In genomic region chr4:3074078-3074845, GRCh38 we compare ENCODE assay signal across 8 cellular contexts. TPM values are rescaled to one million over a fixed set of nuclear protein-coding genes. Genes with fewer than 3 reads are reported as not detected.
DNase-seq lines count a peak whose midpoint lies in the region; ATAC-seq and TF ChIP-seq lines count a peak whose summit lies in the region.

TSS of gene HTT (plus strand) at chr4:3074681. CDS start at chr4:3074826, 145 bp downstream.
TSS of gene HTT-AS (minus strand) at chr4:3074538.

- peak within 1 kb of the TSS; percentile 94 to 97 for H3K27ac ChIP-seq in liver (ENCODE audit: low read depth in 1 of 2, low read length in 2 of 2)

- peak; percentile 78 for ATAC-seq in GM19372 (IDR thresholded peaks at IDR 0.05; ENCODE audit: low read depth, unreplicated experiment)
- peak; percentile 73 for ATAC-seq in HG03521 (IDR thresholded peaks at IDR 0.05; ENCODE audit: unreplicated experiment)

- peak within 1 kb of the TSS; percentile 52 to 96 (median 88) for H3K4me3 ChIP-seq in liver (ENCODE audit: low read depth in 1 of 3, low read length in 3 of 3)

- WGBS in liver, result 1% methylated on average over 81 of the region's 81 CpGs

- no peak for TF ChIP-seq RAD21 in liver (IDR thresholded peaks at IDR 0.05)

- H3K36me3 ChIP-seq in liver (ENCODE audit: control insufficient read depth in 4 of 4, insufficient read depth in 3 of 4, low read depth in 1 of 4, low read length in 3 of 4), result no peaks in the 10 kb centered on the region

- DNase-seq in CD14-positive monocyte (ENCODE audit: low spot score) (peak; percentile 96), NCI-H748 (lab: John Stamatoyannopoulos, UW; ENCODE audit: unreplicated experiment) (peak; percentile 82), dermis blood vessel endothelial cell (peak; percentile 94)
- DNase-seq in activated CD4-positive, alpha-beta T cell treated with anti-CD3 and anti-CD28 coated beads, Interleukin-2, amount 50 U/mL, for 24 hours (ENCODE audit: low read depth in 1 of 2, low spot score in 1 of 2), result peak; percentile 95 to 96
- DNase-seq in stimulated activated CD4-positive, alpha-beta T cell treated with anti-CD3 and anti-CD28 coated beads, Interleukin-2, amount 100 ng/mL, for 48 hours, result peak; percentile 97 to 99

- H3K4me1 ChIP-seq in liver (ENCODE audit: control insufficient read depth in 4 of 4, insufficient read depth in 4 of 4, low read length in 3 of 4), result peaks cover 7 to 42% (median 32%) of the 10 kb centered on the region in 4 donors

- H3K27me3 ChIP-seq in liver (ENCODE audit: control insufficient read depth in 4 of 4, insufficient read depth in 4 of 4, low read length in 3 of 4), result no peaks in the 10 kb centered on the region

- peak within 1 kb of the TSS; percentile 88 to 89 for H3K9ac ChIP-seq in liver (ENCODE audit: low read depth in 1 of 2, low read length in 2 of 2)

- H3K27me3 Mint-ChIP-seq in CD14-positive monocyte (ENCODE audit: low read depth in 3 of 3), result peaks cover 0 to 3% (median 0%) of the 10 kb centered on the region in 3 donors

- H3K9me3 Mint-ChIP-seq in CD14-positive monocyte, result no peaks in the 10 kb centered on the region

- H3K9me3 ChIP-seq in liver (ENCODE audit: control insufficient read depth in 4 of 4, low read length in 3 of 4), result no peaks in the 10 kb centered on the region

- peaks cover 5 to 7% of the 10 kb centered on the region in 2 donors for H3K36me3 Mint-ChIP-seq in CD14-positive monocyte

- H3K4me1 Mint-ChIP-seq in CD14-positive monocyte, result peaks cover 22% of the 10 kb centered on the region

- H3K27ac Mint-ChIP-seq in CD14-positive monocyte, result peak within 1 kb of the TSS; percentile 89 to 99 (median 96)

- intact Hi-C loops in CD14-positive monocyte (cut with micrococcal nuclease), result loop anchor here (10.0 kb wide), 2 partner anchors 221 to 1489 kb away; partner anchors contain the start of gene RGS12 (in 1 of the 2)

- H3K4me3 Mint-ChIP-seq in CD14-positive monocyte, result peak within 1 kb of the TSS; percentile 92

- TF ChIP-seq CTCF in CD14-positive monocyte (IDR thresholded peaks at IDR 0.05) (no peak), liver (IDR thresholded peaks at IDR 0.05; ENCODE audit: low read depth, low read length, missing input control) (no peak)

TF ChIP-seq in liver, 16 proteins besides CTCF, POLR2A, EP300 and RAD21:
- TF ChIP-seq JUND (IDR thresholded peaks at IDR 0.05) (no peak), EGR1 (IDR thresholded peaks at IDR 0.05; ENCODE audit: low read depth in 2 of 2) (peak in 1 of 2 donors; percentile 4), RXRA (IDR thresholded peaks at IDR 0.05) (no peak), FOXA1 (IDR thresholded peaks at IDR 0.05) (no peak), TAF1 (conservative IDR thresholded peaks at IDR 0.05) (no peak), YY1 (IDR thresholded peaks at IDR 0.05) (peak; percentile 84), SP1 (IDR thresholded peaks at IDR 0.05) (peak; percentile 66), ZBTB33 (IDR thresholded peaks at IDR 0.05) (no peak)

RNA-seq across cellular contexts. Expression of gene HTT, which starts in this region (rescaled TPM):
- polyA plus RNA-seq in CD14-positive monocyte (1 to 10 TPM; 1.8 to 3.0 TPM), liver (1 to 10 TPM; 8.6 to 9.3 TPM)
- total RNA-seq in dermis blood vessel endothelial cell (43.9 and 73.8 TPM in 2 replicates), liver (10 to 100 TPM; 23.5 to 39.8 TPM)

RNA-seq across cellular contexts. Expression of gene HTT-AS, which starts in this region (rescaled TPM):
- polyA plus RNA-seq in CD14-positive monocyte (not detected), liver (not detected)
- total RNA-seq in dermis blood vessel endothelial cell (not detected in 2 replicates), liver (not detected)

Comparison
In these comparisons a context has a peak if more than half of its experiments do, and no peak if none do; other contexts are left out.
1. Peak in every context shown above with its lines: DNase-seq, ATAC-seq, H3K4me3 ChIP-seq and H3K27ac ChIP-seq.